ENCODE assay signal across 16 cellular contexts in genomic region chr1:195970209-195970608, GRCh38.
DNase-seq lines count a peak whose midpoint lies in the region; ATAC-seq, FAIRE-seq and TF ChIP-seq lines count a peak whose summit lies in the region.
"Had no signal": no experiment of that assay in that cellular context is flagged by ENCODE, and none has a peak within 500 bp of the region (broad histone marks: within the 10 kb centered on the region; RNA-seq: fewer than 3 reads in every experiment).

No MANE protein-coding gene starts in this region.

- FAIRE-seq in GM12892 (lab: Jason Lieb, UNC): peak; percentile 36
- FAIRE-seq in GM19239 (lab: Jason Lieb, UNC): no peak
- FAIRE-seq: A204.1, HepG2, HTR-8/SVneo had no signal

- peak; percentile 34 for ATAC-seq in GM18867 (IDR thresholded peaks at IDR 0.05; ENCODE audit: unreplicated experiment)
- peak; percentile 64 for ATAC-seq in HG03432 (IDR thresholded peaks at IDR 0.05; ENCODE audit: unreplicated experiment)
- ATAC-seq in stimulated activated effector memory CD8-positive, alpha-beta T cell treated with anti-CD3 and anti-CD28 coated beads, Interleukin-12 subunit alpha, Interleukin-12 subunit beta, amount 100 ng/mL, for 72 hours: peak; percentile 38
- ATAC-seq in activated CD4-positive, CD25-positive, alpha-beta regulatory T cell treated with anti-CD3 and anti-CD28 coated beads, Interleukin-2, amount 50 U/mL, for 24 hours: no peak
- ATAC-seq: HCT116, HepG2 had no signal

- H3K27ac Mint-ChIP-seq in stimulated activated effector memory CD8-positive, alpha-beta T cell treated with anti-CD3 and anti-CD28 coated beads, Interleukin-12 subunit alpha, Interleukin-12 subunit beta, amount 100 ng/mL, for 72 hours: no peak overlapping the region
- H3K27ac Mint-ChIP-seq: B cell; CD4-positive, alpha-beta T cell had no signal

- no peaks in the 10 kb centered on the region for H3K4me1 Mint-ChIP-seq in stimulated activated effector memory CD8-positive, alpha-beta T cell treated with anti-CD3 and anti-CD28 coated beads, Interleukin-12 subunit alpha, Interleukin-12 subunit beta, amount 100 ng/mL, for 72 hours
- H3K4me1 Mint-ChIP-seq: B cell had no signal

- H3K36me3 Mint-ChIP-seq in stimulated activated effector memory CD8-positive, alpha-beta T cell treated with anti-CD3 and anti-CD28 coated beads, Interleukin-12 subunit alpha, Interleukin-12 subunit beta, amount 100 ng/mL, for 72 hours: no peaks in the 10 kb centered on the region

- H3K4me3 Mint-ChIP-seq in stimulated activated effector memory CD8-positive, alpha-beta T cell treated with anti-CD3 and anti-CD28 coated beads, Interleukin-12 subunit alpha, Interleukin-12 subunit beta, amount 100 ng/mL, for 72 hours: no peak overlapping the region
- H3K4me3 Mint-ChIP-seq: B cell; CD4-positive, alpha-beta T cell had no signal

- no peak for DNase-seq in GM12892 (ENCODE audit: insufficient read length)
- no peak for DNase-seq in stimulated activated effector memory CD8-positive, alpha-beta T cell treated with anti-CD3 and anti-CD28 coated beads, Interleukin-12 subunit alpha, Interleukin-12 subunit beta, amount 100 ng/mL, for 72 hours (ENCODE audit: low spot score in 2 of 2)
- DNase-seq in head of caudate nucleus: no peak
- no peak for DNase-seq in GM19239 (ENCODE audit: insufficient read length, low spot score)
- DNase-seq: C1 segment of cervical spinal cord; Calu3; CD4-positive, alpha-beta T cell; DMS 273 treated with DMSO at 0.1 percent for 48 hours had no signal

- peaks cover 3% of the 10 kb centered on the region for H3K9me3 Mint-ChIP-seq in stimulated activated effector memory CD8-positive, alpha-beta T cell treated with anti-CD3 and anti-CD28 coated beads, Interleukin-12 subunit alpha, Interleukin-12 subunit beta, amount 100 ng/mL, for 72 hours
- H3K9me3 Mint-ChIP-seq: CD4-positive, alpha-beta T cell had no signal

- TF ChIP-seq POLR2A in GM12892 (IDR thresholded peaks at IDR 0.05; ENCODE audit: low read depth, low read length): no peak

- intact Hi-C loops in head of caudate nucleus (cut with DNase I): no loop called here

Comparison
In these comparisons a context has a peak if more than half of its experiments do, and no peak if none do; other contexts are left out.
1. ATAC-seq: peak in GM18867 (single experiment), HG03432 (single experiment) and stimulated activated effector memory CD8-positive, alpha-beta T cell treated with anti-CD3 and anti-CD28 coated beads, Interleukin-12 subunit alpha, Interleukin-12 subunit beta, amount 100 ng/mL, for 72 hours (single experiment); none in activated CD4-positive, CD25-positive, alpha-beta regulatory T cell treated with anti-CD3 and anti-CD28 coated beads, Interleukin-2, amount 50 U/mL, for 24 hours (0 of 2).